Comparison of ENCODE assay signal across 15 cellular contexts in genomic region chr3:153753035-153753434, GRCh38.
DNase-seq lines count a peak whose midpoint lies in the region; ATAC-seq and TF ChIP-seq lines count a peak whose summit lies in the region.
"Had no signal": no experiment of that assay in that cellular context is flagged by ENCODE, and none has a peak within 500 bp of the region (broad histone marks: within the 10 kb centered on the region; RNA-seq: fewer than 3 reads in every experiment).

No MANE protein-coding gene starts in this region.

- H3K27ac ChIP-seq in ACC112 (ENCODE audit: low read depth, low read length) = no peak overlapping the region
- H3K27ac ChIP-seq in thyroid gland = peak overlapping the region; percentile 54 to 85 (median 78)
- H3K27ac ChIP-seq: GM23248 had no signal

- peak overlapping the region; percentile 86 for H2AFZ ChIP-seq in ACC112 (ENCODE audit: low read length, unreplicated experiment)
- H2AFZ ChIP-seq: GM23248 had no signal

- H3K27me3 ChIP-seq in ACC112 (ENCODE audit: insufficient read depth, low read length) (no peaks in the 10 kb centered on the region), adipocyte (replicated peaks; ENCODE audit: control insufficient read depth, insufficient read depth, low read length) (no peaks in the 10 kb centered on the region), thyroid gland (no peaks in the 10 kb centered on the region)
- H3K27me3 ChIP-seq: BE2C had no signal

- H3K36me3 ChIP-seq in ACC112 (ENCODE audit: insufficient read depth, low read length) (no peaks in the 10 kb centered on the region), adipocyte (ENCODE audit: control insufficient read depth, insufficient read depth, low read length, severe bottlenecking) (no peaks in the 10 kb centered on the region), thyroid gland (no peaks in the 10 kb centered on the region)
- H3K36me3 ChIP-seq: BE2C had no signal

- WGBS in thyroid gland, 2 donors = 18 to 28% methylated on average over 2 of the region's 2 CpGs
- WGBS in lower leg skin, 2 donors = 40 to 43% methylated on average over 2 of the region's 2 CpGs

- no peak overlapping the region for H3K4me3 ChIP-seq in ACC112 (ENCODE audit: low read depth, low read length)
- H3K4me3 ChIP-seq in adipocyte (ENCODE audit: low read length) = peak overlapping the region; percentile 43
- H3K4me3 ChIP-seq in thyroid gland (replicated peaks in 1 of 3) = no peak overlapping the region
- no peak overlapping the region for H3K4me3 ChIP-seq in lower leg skin (ENCODE audit: low read depth, poor library complexity, severe bottlenecking)
- H3K4me3 ChIP-seq: GM23248, K562 had no signal

- ATAC-seq in GM21529 (IDR thresholded peaks at IDR 0.05; ENCODE audit: unreplicated experiment) = no peak
- ATAC-seq: CD8-positive, alpha-beta T cell; K562 had no signal

- TF ChIP-seq CTCF in thyroid gland (IDR thresholded peaks at IDR 0.05) = no peak
- no peak for TF ChIP-seq CTCF in lower leg skin (IDR thresholded peaks at IDR 0.05)

- H3K9ac ChIP-seq in adipocyte (ENCODE audit: low read length) = no peak overlapping the region
- H3K9ac ChIP-seq: GM23248 had no signal

- no peaks in the 10 kb centered on the region for H3K9me3 ChIP-seq in adipocyte (ENCODE audit: control insufficient read depth, low read length)
- H3K9me3 ChIP-seq in thyroid gland = no peaks in the 10 kb centered on the region
- H3K9me3 ChIP-seq: BE2C, Caco-2 had no signal

- TF ChIP-seq POLR2A in thyroid gland (IDR thresholded peaks at IDR 0.05) (no peak), lower leg skin (IDR thresholded peaks at IDR 0.05) (no peak)

- H3K79me2 ChIP-seq in ACC112 (ENCODE audit: control insufficient read depth, insufficient read depth, low read length, unreplicated experiment) = no peaks in the 10 kb centered on the region

- no peaks in the 10 kb centered on the region for H3K4me1 ChIP-seq in ACC112 (ENCODE audit: control insufficient read depth, insufficient read depth, low read length, unreplicated experiment)
- peaks cover 37% of the 10 kb centered on the region for H3K4me1 ChIP-seq in adipocyte (ENCODE audit: control insufficient read depth, insufficient read depth, low read length)
- H3K4me1 ChIP-seq in thyroid gland = peaks cover 16 to 19% of the 10 kb centered on the region in 2 donors
- H3K4me1 ChIP-seq: BE2C, Caco-2 had no signal

- DNase-seq in NCI-H774 (lab: John Stamatoyannopoulos, UW) = peak; percentile 70
- no peak for DNase-seq in adipocyte (ENCODE audit: low read depth)
- DNase-seq in thyroid gland = no peak
- DNase-seq in occipital lobe (lab: John Stamatoyannopoulos, UW) = no peak
- no peak for DNase-seq in lower leg skin (ENCODE audit: low spot score in 2 of 2)
- DNase-seq: BE2C; Caco-2; CD8-positive, alpha-beta T cell; DND-41; GF-D8; H7 had no signal

- intact Hi-C loops in thyroid gland (cut with DNase I) (no loop called here), lower leg skin (cut with DNase I; ENCODE audit: low total_unique reads) (no loop called here)
